21 cellular contexts compared by ENCODE assay signal in the genomic region with DNA sequence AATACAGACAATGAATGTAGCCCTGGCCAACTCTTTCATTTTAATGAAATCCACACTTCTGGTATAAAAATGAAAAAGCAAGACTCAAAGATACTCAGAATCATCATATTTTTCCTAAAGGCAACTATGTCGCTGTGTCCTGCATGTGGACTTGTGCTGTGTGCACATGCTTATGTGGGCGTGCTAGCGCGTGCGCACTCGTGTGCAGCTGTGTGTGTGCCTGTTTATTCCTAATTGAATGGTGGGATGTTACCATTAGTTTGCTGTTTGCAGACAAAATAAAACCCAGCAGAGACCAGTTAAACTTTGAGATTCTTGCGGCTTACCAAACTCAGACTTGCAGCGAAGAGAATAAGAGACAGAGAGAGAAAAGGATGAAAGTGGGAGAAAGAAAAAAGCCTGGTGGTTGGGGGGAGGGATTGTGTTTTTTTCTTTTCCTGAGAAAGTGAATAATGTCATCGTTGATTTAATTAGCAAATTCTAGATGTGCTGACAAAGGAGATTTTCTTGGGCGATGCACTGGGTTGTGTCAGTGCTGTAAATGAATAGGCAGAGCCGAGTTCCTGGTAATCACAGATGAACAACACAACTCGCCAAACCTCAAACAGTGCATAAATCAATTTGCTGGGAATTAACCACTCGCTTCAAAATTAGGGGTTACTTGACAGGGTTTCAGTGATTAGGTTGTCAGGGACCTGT. TPM values are rescaled to one million over a fixed set of nuclear protein-coding genes. Genes with fewer than 3 reads are reported as not detected.
"Had no signal": no experiment of that assay in that cellular context is flagged by ENCODE, and none has a peak within 500 bp of the region (broad histone marks: within the 10 kb centered on the region; RNA-seq: fewer than 3 reads in every experiment).

No MANE protein-coding gene starts in this region.

- DNase-seq: activated CD4-positive, alpha-beta memory T cell treated with anti-CD3 and anti-CD28 coated beads, Interleukin-2, amount 10 ng/mL, durations not matched to agents 7 days and 5 days; activated CD4-positive, alpha-beta T cell treated with anti-CD3 and anti-CD28 coated beads for 36 hours; activated naive CD4-positive, alpha-beta T cell treated with anti-CD3 and anti-CD28 coated beads, Interleukin-2, amount 50 U/mL, for 16 hours; activated T-cell treated with anti-CD3 and anti-CD28 coated beads, Interleukin-2, amount 50 U/mL, for 24 hours; adrenal gland; caudate nucleus; foreskin keratinocyte; head of caudate nucleus; immature natural killer cell; lower lobe of right lung; midbrain; stimulated activated CD4-positive, alpha-beta T cell treated with anti-CD3 and anti-CD28 coated beads, Interleukin-4, amount 100 ng/mL, for 4 hours; stimulated activated CD8-positive, alpha-beta memory T cell treated with anti-CD3 and anti-CD28 coated beads, Interleukin-4, amount 100 ng/mL, for 48 hours; stimulated activated naive CD8-positive, alpha-beta T cell treated with anti-CD3 and anti-CD28 coated beads, Interleukin-15, Interleukin-2, amounts not matched to agents 100 U/mL and 50 U/mL, for 24 hours; T-helper 17 cell; trophoblast cell had no signal

- H3K4me1 ChIP-seq: adrenal gland, foreskin keratinocyte, lower lobe of right lung, parathyroid adenoma, suprapubic skin had no signal

- H3K27ac Mint-ChIP-seq: activated CD4-positive, alpha-beta memory T cell treated with anti-CD3 and anti-CD28 coated beads, Interleukin-2, amount 10 ng/mL, durations not matched to agents 7 days and 5 days; activated CD4-positive, alpha-beta T cell treated with anti-CD3 and anti-CD28 coated beads for 36 hours; activated T-cell treated with anti-CD3 and anti-CD28 coated beads, Interleukin-2, amount 50 U/mL, for 24 hours; immature natural killer cell; T-helper 17 cell had no signal

- H3K9me3 Mint-ChIP-seq: activated CD4-positive, alpha-beta memory T cell treated with anti-CD3 and anti-CD28 coated beads, Interleukin-2, amount 10 ng/mL, durations not matched to agents 7 days and 5 days; activated T-cell treated with anti-CD3 and anti-CD28 coated beads, Interleukin-2, amount 50 U/mL, for 24 hours; immature natural killer cell had no signal

- H3K4me3 Mint-ChIP-seq: activated CD4-positive, alpha-beta memory T cell treated with anti-CD3 and anti-CD28 coated beads, Interleukin-2, amount 10 ng/mL, durations not matched to agents 7 days and 5 days; activated CD4-positive, alpha-beta T cell treated with anti-CD3 and anti-CD28 coated beads for 36 hours; activated T-cell treated with anti-CD3 and anti-CD28 coated beads, Interleukin-2, amount 50 U/mL, for 24 hours; immature natural killer cell; T-helper 17 cell had no signal

- ATAC-seq: activated CD4-positive, alpha-beta T cell treated with anti-CD3 and anti-CD28 coated beads for 36 hours; foreskin keratinocyte; lower lobe of right lung; stimulated activated naive CD8-positive, alpha-beta T cell treated with anti-CD3 and anti-CD28 coated beads, Interleukin-15, Interleukin-2, amounts not matched to agents 100 U/mL and 50 U/mL, for 24 hours; T-helper 17 cell had no signal

- H3K27ac ChIP-seq: adrenal gland, foreskin keratinocyte, lower lobe of right lung, parathyroid adenoma, skin epidermis, suprapubic skin, WERI-Rb-1 had no signal

- H3K27me3 ChIP-seq: adrenal gland, foreskin keratinocyte had no signal

- H3K4me3 ChIP-seq: adrenal gland, lower lobe of right lung, skin epidermis, suprapubic skin had no signal

- H3K4me1 Mint-ChIP-seq: activated CD4-positive, alpha-beta memory T cell treated with anti-CD3 and anti-CD28 coated beads, Interleukin-2, amount 10 ng/mL, durations not matched to agents 7 days and 5 days; activated CD4-positive, alpha-beta T cell treated with anti-CD3 and anti-CD28 coated beads for 36 hours; immature natural killer cell; T-helper 17 cell had no signal

- H3K36me3 Mint-ChIP-seq: immature natural killer cell had no signal

- H3K9me3 ChIP-seq: adrenal gland, lower lobe of right lung, suprapubic skin had no signal

- H3K36me3 ChIP-seq: adrenal gland, lower lobe of right lung, suprapubic skin, WERI-Rb-1 had no signal

RNA-seq across cellular contexts. Expression of a gene that starts 49.4 kb away (rescaled TPM):
- total RNA-seq: activated CD4-positive, alpha-beta memory T cell treated with anti-CD3 and anti-CD28 coated beads, Interleukin-2, amount 10 ng/mL, durations not matched to agents 7 days and 5 days; activated CD4-positive, alpha-beta T cell treated with anti-CD3 and anti-CD28 coated beads for 36 hours; adrenal gland; foreskin keratinocyte; lower lobe of right lung; myocyte; suprapubic skin; T-helper 17 cell had no signal
